ENCODE assay signal across 10 cellular contexts in the genomic region with DNA sequence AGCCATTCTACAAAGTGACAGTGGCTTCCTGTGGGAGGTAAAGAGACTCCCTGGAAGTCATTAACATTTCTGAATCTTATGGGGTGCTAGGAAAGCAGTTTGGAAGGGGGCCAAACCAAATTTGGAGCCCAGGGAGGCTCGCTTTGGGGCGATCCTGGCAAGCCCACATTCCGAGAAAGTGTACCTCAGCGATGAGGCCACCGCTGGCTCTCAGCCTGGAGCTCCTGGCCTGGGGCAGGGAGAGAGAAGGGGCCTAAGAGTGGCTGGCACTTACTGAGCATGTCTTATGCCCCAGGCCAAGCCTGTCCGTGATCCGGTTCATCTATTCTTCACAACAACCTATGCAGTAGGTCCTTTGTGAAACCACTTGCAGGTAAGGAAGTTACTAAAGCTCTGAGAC.
"Had no signal": no experiment of that assay in that cellular context is flagged by ENCODE, and none has a peak within 500 bp of the region (broad histone marks: within the 10 kb centered on the region; RNA-seq: fewer than 3 reads in every experiment).

No MANE protein-coding gene starts in this region.

- H3K36me3 ChIP-seq: adrenal gland, colonic mucosa, esophagus muscularis mucosa had no signal

- H3K27ac ChIP-seq: adrenal gland, colonic mucosa, esophagus muscularis mucosa, hepatocyte had no signal

- H3K4me3 ChIP-seq: adrenal gland, colonic mucosa, esophagus muscularis mucosa, hepatocyte had no signal

- H3K9me3 ChIP-seq: adrenal gland, colonic mucosa, esophagus muscularis mucosa had no signal

- H3K4me1 ChIP-seq: adrenal gland, colonic mucosa, esophagus muscularis mucosa had no signal

- H3K27me3 ChIP-seq: adrenal gland, colonic mucosa, hepatocyte had no signal

- DNase-seq: activated CD4-positive, alpha-beta memory T cell treated with anti-CD3 and anti-CD28 coated beads, Interleukin-2, amount 10 ng/mL, durations not matched to agents 7 days and 5 days; activated CD4-positive, alpha-beta T cell treated with anti-CD3 and anti-CD28 coated beads for 1 hour; activated T-cell treated with anti-CD3 and anti-CD28 coated beads, Interleukin-2, amount 50 U/mL, for 24 hours; adrenal gland; central memory CD4-positive, alpha-beta T cell; colonic mucosa; stimulated activated CD4-positive, alpha-beta T cell treated with anti-CD3 and anti-CD28 coated beads, Interleukin-1b, Interleukin-23, amount 100 ng/mL, for 48 hours; stimulated activated naive CD8-positive, alpha-beta T cell treated with anti-CD3 and anti-CD28 coated beads, Interleukin-15, amount 100 ng/mL, for 72 hours had no signal
